In the genomic region with DNA sequence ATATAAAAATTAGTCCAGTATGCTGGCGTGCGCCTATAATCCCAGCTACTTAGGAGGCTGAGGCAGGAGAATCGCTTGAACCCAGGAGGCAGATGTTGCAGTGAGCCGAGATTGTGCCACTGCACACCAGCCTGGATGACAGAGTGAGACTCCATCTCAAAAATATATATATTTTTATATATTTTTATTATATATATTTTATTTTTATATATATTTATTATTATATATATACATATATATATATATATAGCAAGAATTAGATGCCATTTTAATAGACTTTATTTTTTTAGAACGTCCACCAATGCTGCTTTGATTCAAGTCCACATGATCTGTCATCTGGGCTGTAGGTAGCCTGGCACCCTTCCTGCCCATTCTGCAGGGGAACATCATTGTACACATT, we compare ENCODE assay signal across 32 cellular contexts. TPM values are rescaled to one million over a fixed set of nuclear protein-coding genes. Genes with fewer than 3 reads are reported as not detected.
"Had no signal": no experiment of that assay in that cellular context is flagged by ENCODE, and none has a peak within 500 bp of the region (broad histone marks: within the 10 kb centered on the region; RNA-seq: fewer than 3 reads in every experiment).

No MANE protein-coding gene starts in this region.

- H3K27ac Mint-ChIP-seq: stimulated activated effector memory CD8-positive, alpha-beta T cell treated with anti-CD3 and anti-CD28 coated beads, Interleukin-12 subunit alpha, Interleukin-12 subunit beta, amount 100 ng/mL, for 72 hours; stimulated activated memory B cell treated with anti-CD40 and anti-IgM and Interleukin-4, amounts not matched to agents 10 μg/mL and 1 μg/mL and 100 μg/mL, for 72 hours; stimulated activated naive B cell treated with anti-CD40 and anti-IgM and Interleukin-4, amounts not matched to agents 10 μg/mL and 1 μg/mL and 100 μg/mL, for 72 hours; stimulated activated naive CD8-positive, alpha-beta T cell treated with anti-CD3 and anti-CD28 coated beads, Interleukin-15, amount 100 ng/mL, for 72 hours; stimulated activated naive CD8-positive, alpha-beta T cell treated with anti-CD3 and anti-CD28 coated beads, Interleukin-15, Interleukin-2, amounts not matched to agents 100 ng/mL and 50 ng/mL, for 24 hours; type B pancreatic cell had no signal

- H3K4me1 Mint-ChIP-seq: stimulated activated effector memory CD8-positive, alpha-beta T cell treated with anti-CD3 and anti-CD28 coated beads, Interleukin-12 subunit alpha, Interleukin-12 subunit beta, amount 100 ng/mL, for 72 hours; stimulated activated memory B cell treated with anti-CD40 and anti-IgM and Interleukin-4, amounts not matched to agents 10 μg/mL and 1 μg/mL and 100 μg/mL, for 72 hours; stimulated activated naive B cell treated with anti-CD40 and anti-IgM and Interleukin-4, amounts not matched to agents 10 μg/mL and 1 μg/mL and 100 μg/mL, for 72 hours; stimulated activated naive CD8-positive, alpha-beta T cell treated with anti-CD3 and anti-CD28 coated beads, Interleukin-15, amount 100 ng/mL, for 72 hours had no signal

- H3K4me3 Mint-ChIP-seq: stimulated activated effector memory CD8-positive, alpha-beta T cell treated with anti-CD3 and anti-CD28 coated beads, Interleukin-12 subunit alpha, Interleukin-12 subunit beta, amount 100 ng/mL, for 72 hours; stimulated activated memory B cell treated with anti-CD40 and anti-IgM and Interleukin-4, amounts not matched to agents 10 μg/mL and 1 μg/mL and 100 μg/mL, for 72 hours; stimulated activated naive B cell treated with anti-CD40 and anti-IgM and Interleukin-4, amounts not matched to agents 10 μg/mL and 1 μg/mL and 100 μg/mL, for 72 hours; stimulated activated naive CD8-positive, alpha-beta T cell treated with anti-CD3 and anti-CD28 coated beads, Interleukin-15, amount 100 ng/mL, for 72 hours; stimulated activated naive CD8-positive, alpha-beta T cell treated with anti-CD3 and anti-CD28 coated beads, Interleukin-15, Interleukin-2, amounts not matched to agents 100 ng/mL and 50 ng/mL, for 24 hours; type B pancreatic cell had no signal

- DNase-seq: stimulated activated CD4-positive, alpha-beta T cell treated with anti-CD3 and anti-CD28 coated beads, Interleukin-2, amount 100 ng/mL, for 48 hours; stimulated activated CD4-positive, alpha-beta T cell treated with anti-CD3 and anti-CD28 coated beads, Interleukin-4, amount 100 ng/mL, for 1 hour; stimulated activated CD4-positive, alpha-beta T cell treated with anti-CD3 and anti-CD28 coated beads, Interleukin-4, amount 100 ng/mL, for 24 hours; stimulated activated CD4-positive, alpha-beta T cell treated with anti-CD3 and anti-CD28 coated beads, Interleukin-4, amount 100 ng/mL, for 4 hours; stimulated activated CD8-positive, alpha-beta memory T cell treated with anti-CD3 and anti-CD28 coated beads, Interleukin-4, amount 100 ng/mL, for 48 hours; stimulated activated naive B cell treated with anti-CD40 and anti-IgM and Interleukin-4, amounts not matched to agents 10 μg/mL and 1 μg/mL and 100 μg/mL, for 72 hours; stimulated activated naive CD4-positive, alpha-beta T cell; stimulated activated naive CD4-positive, alpha-beta T cell treated with Interleukin-2 at 50 U/mL for 16 hours; stimulated activated naive CD8-positive, alpha-beta T cell treated with anti-CD3 and anti-CD28 coated beads, Interleukin-15, amount 100 ng/mL, for 72 hours; stimulated activated naive CD8-positive, alpha-beta T cell treated with anti-CD3 and anti-CD28 coated beads, Interleukin-15, Interleukin-2, amounts not matched to agents 100 U/mL and 50 U/mL, for 24 hours; stomach; substantia nigra; testis; thyroid gland; tibial artery; transverse colon; trophoblast cell; upper lobe of left lung; upper lobe of right lung; uterus had no signal

- H3K36me3 Mint-ChIP-seq: stimulated activated effector memory CD8-positive, alpha-beta T cell treated with anti-CD3 and anti-CD28 coated beads, Interleukin-12 subunit alpha, Interleukin-12 subunit beta, amount 100 ng/mL, for 72 hours; stimulated activated memory B cell treated with anti-CD40 and anti-IgM and Interleukin-4, amounts not matched to agents 10 μg/mL and 1 μg/mL and 100 μg/mL, for 72 hours had no signal

- H3K9me3 Mint-ChIP-seq: stimulated activated memory B cell treated with anti-CD40 and anti-IgM and Interleukin-4, amounts not matched to agents 10 μg/mL and 1 μg/mL and 100 μg/mL, for 72 hours; stimulated activated naive B cell treated with anti-CD40 and anti-IgM and Interleukin-4, amounts not matched to agents 10 μg/mL and 1 μg/mL and 100 μg/mL, for 72 hours; stimulated activated naive CD8-positive, alpha-beta T cell treated with anti-CD3 and anti-CD28 coated beads, Interleukin-15, amount 100 ng/mL, for 72 hours; stimulated activated naive CD8-positive, alpha-beta T cell treated with anti-CD3 and anti-CD28 coated beads, Interleukin-15, Interleukin-2, amounts not matched to agents 100 ng/mL and 50 ng/mL, for 24 hours; type B pancreatic cell had no signal

- ATAC-seq: stimulated activated effector memory CD8-positive, alpha-beta T cell treated with anti-CD3 and anti-CD28 coated beads, Interleukin-12 subunit alpha, Interleukin-12 subunit beta, amount 100 ng/mL, for 72 hours; stimulated activated memory B cell treated with anti-CD40 and anti-IgM and Interleukin-4, amounts not matched to agents 10 μg/mL and 1 μg/mL and 100 μg/mL, for 72 hours; stimulated activated naive B cell treated with anti-CD40 and anti-IgM and Interleukin-4, amounts not matched to agents 10 μg/mL and 1 μg/mL and 100 μg/mL, for 72 hours; stimulated activated naive CD8-positive, alpha-beta T cell treated with anti-CD3 and anti-CD28 coated beads, Interleukin-15, amount 100 ng/mL, for 72 hours; stimulated activated naive CD8-positive, alpha-beta T cell treated with anti-CD3 and anti-CD28 coated beads, Interleukin-15, Interleukin-2, amounts not matched to agents 100 U/mL and 50 U/mL, for 24 hours; upper lobe of right lung had no signal

- H3K27me3 Mint-ChIP-seq: stimulated activated memory B cell treated with anti-CD40 and anti-IgM and Interleukin-4, amounts not matched to agents 10 μg/mL and 1 μg/mL and 100 μg/mL, for 72 hours; stimulated activated naive CD8-positive, alpha-beta T cell treated with anti-CD3 and anti-CD28 coated beads, Interleukin-15, amount 100 ng/mL, for 72 hours; type B pancreatic cell had no signal

RNA-seq across cellular contexts. Expression of gene OR7D2, which starts 3.5 kb away (rescaled TPM):
- total RNA-seq: subcutaneous adipose tissue, suprapubic skin, thoracic aorta, ureter, urinary bladder, uterus, vagina had no signal

RNA-seq across cellular contexts. Expression of gene OR7D4, which starts 44.1 kb away (rescaled TPM):
- total RNA-seq: stomach, subcutaneous adipose tissue, suprapubic skin, temporal lobe, thoracic aorta, thyroid gland, tibial nerve, transverse colon, upper lobe of left lung, upper lobe of right lung, ureter, urinary bladder, uterus, vagina had no signal

RNA-seq across cellular contexts. Expression of gene OR7G3, which starts 48.6 kb away (rescaled TPM):
- total RNA-seq: stomach, subcutaneous adipose tissue, suprapubic skin, temporal lobe, testis, thoracic aorta, thyroid gland, tibial nerve, transverse colon, upper lobe of left lung, upper lobe of right lung, ureter, urinary bladder, uterus, vagina had no signal

RNA-seq across cellular contexts. Expression of gene OR7G1, which starts 59.8 kb away (rescaled TPM):
- total RNA-seq: stomach, subcutaneous adipose tissue, suprapubic skin, temporal lobe, testis, thoracic aorta, thyroid gland, tibial nerve, transverse colon, upper lobe of left lung, upper lobe of right lung, ureter, urinary bladder, uterus, vagina had no signal
